Comparison of ENCODE assay signal across 1 cellular context in genomic region chr2:7145707-7146106, GRCh38.
TF ChIP-seq lines count a peak whose summit lies in the region.

No MANE protein-coding gene starts in this region.

TF ChIP-seq in GM23338, 12 proteins besides CTCF, POLR2A, EP300 and RAD21 (continued from another document):
- no peak for TF ChIP-seq ZNF462 (CRISPR knock-in tag; IDR thresholded peaks at IDR 0.05)
- no peak for TF ChIP-seq JUNB (IDR thresholded peaks at IDR 0.05; ENCODE audit: unreplicated experiment)
- no peak for TF ChIP-seq ETS1 (IDR thresholded peaks at IDR 0.05)
- TF ChIP-seq REST (IDR thresholded peaks at IDR 0.05; ENCODE audit: unreplicated experiment) = no peak
- no peak for TF ChIP-seq STAT1 (IDR thresholded peaks at IDR 0.05; ENCODE audit: unreplicated experiment)
- TF ChIP-seq NANOG (IDR thresholded peaks at IDR 0.05; ENCODE audit: borderline replicate concordance) = no peak
- TF ChIP-seq ZNF114 (CRISPR knock-in tag; IDR thresholded peaks at IDR 0.05) = no peak
- no peak for TF ChIP-seq EZH2phosphoT487 (IDR thresholded peaks at IDR 0.05; ENCODE audit: unreplicated experiment)
- no peak for TF ChIP-seq POLR2AphosphoS5 (IDR thresholded peaks at IDR 0.05; ENCODE audit: low read depth)
- TF ChIP-seq EZH2 (IDR thresholded peaks at IDR 0.05; ENCODE audit: low read depth, unreplicated experiment) = no peak
- TF ChIP-seq ZNF331 (CRISPR knock-in tag; IDR thresholded peaks at IDR 0.05; ENCODE audit: low read depth) = no peak
